ENCODE assay signal across 27 cellular contexts in the genomic region with DNA sequence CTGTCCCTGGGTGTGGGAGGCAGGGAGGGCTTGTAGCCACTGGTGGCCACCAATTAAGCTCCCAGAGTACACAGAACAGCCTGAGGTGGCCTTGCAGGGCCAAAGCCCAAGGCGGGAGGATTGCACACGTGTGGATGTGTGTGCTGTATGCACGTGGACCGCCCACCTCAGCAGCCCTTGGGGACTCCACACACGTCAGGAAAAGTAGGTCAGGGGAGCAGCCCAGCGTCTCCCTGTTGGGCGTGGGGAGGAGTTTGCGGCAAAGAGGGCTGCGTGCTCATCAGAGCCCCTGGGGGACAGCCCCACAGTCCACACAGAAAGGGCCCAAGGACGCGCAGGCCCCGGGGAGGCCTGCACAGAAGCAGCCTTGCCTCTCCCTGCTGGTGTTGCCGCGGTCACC. TPM values are rescaled to one million over a fixed set of nuclear protein-coding genes. Genes with fewer than 3 reads are reported as not detected.
DNase-seq lines count a peak whose midpoint lies in the region; ATAC-seq and TF ChIP-seq lines count a peak whose summit lies in the region.
"Had no signal": no experiment of that assay in that cellular context is flagged by ENCODE, and none has a peak within 500 bp of the region (broad histone marks: within the 10 kb centered on the region; RNA-seq: fewer than 3 reads in every experiment).

No MANE protein-coding gene starts in this region.

- no peak for ATAC-seq in activated CD4-positive, alpha-beta T cell treated with anti-CD3 and anti-CD28 coated beads for 36 hours
- no peak for ATAC-seq in CD4-positive, alpha-beta T cell (ENCODE audit: poor library complexity)
- ATAC-seq in HG03457 (IDR thresholded peaks at IDR 0.05; ENCODE audit: unreplicated experiment), result no peak
- ATAC-seq: esophagus mucosa, gastrocnemius medialis, PC-3 had no signal

- H3K27me3 Mint-ChIP-seq in activated CD4-positive, alpha-beta T cell treated with anti-CD3 and anti-CD28 coated beads for 36 hours, result no peaks in the 10 kb centered on the region
- no peaks in the 10 kb centered on the region for H3K27me3 Mint-ChIP-seq in CD4-positive, alpha-beta T cell
- no peaks in the 10 kb centered on the region for H3K27me3 Mint-ChIP-seq in activated naive CD8-positive, alpha-beta T cell
- H3K27me3 Mint-ChIP-seq in CD14-positive monocyte (ENCODE audit: low read depth in 3 of 3), result peaks cover 0 to 7% (median 0%) of the 10 kb centered on the region in 3 donors

- intact Hi-C loops in activated CD4-positive, alpha-beta T cell treated with anti-CD3 and anti-CD28 coated beads for 36 hours (cut with DNase I, micrococcal nuclease), result loop anchor here in 1 of 2 experiments (5.0 kb wide), 3 partner anchors 100 to 240 kb away; a partner anchor contains a TSS
- intact Hi-C loops in CD4-positive, alpha-beta T cell (cut with DNase I, micrococcal nuclease), result loop anchor here (2.0 to 10.0 kb wide), 5 partner anchors 19 to 670 kb away; a partner anchor contains a TSS
- intact Hi-C loops in CD14-positive monocyte (cut with micrococcal nuclease), result no loop called here

- H3K9me3 Mint-ChIP-seq in activated CD4-positive, alpha-beta T cell treated with anti-CD3 and anti-CD28 coated beads for 36 hours (ENCODE audit: low read depth), result no peaks in the 10 kb centered on the region
- no peaks in the 10 kb centered on the region for H3K9me3 Mint-ChIP-seq in CD4-positive, alpha-beta T cell
- no peaks in the 10 kb centered on the region for H3K9me3 Mint-ChIP-seq in activated naive CD8-positive, alpha-beta T cell (ENCODE audit: low read depth)
- H3K9me3 Mint-ChIP-seq in CD14-positive monocyte, result peaks cover 0 to 7% (median 0%) of the 10 kb centered on the region in 7 donors

- CTCF ChIA-PET in activated CD4-positive, alpha-beta T cell treated with anti-CD3 and anti-CD28 coated beads for 36 hours (lab: Charles Lee), result interaction anchor here (0.7 kb wide), 1 partner anchor 88 kb away, joined by 3 read pairs; no protein-coding TSS in a partner anchor
- CTCF ChIA-PET in CD4-positive, alpha-beta T cell (lab: Charles Lee), result no interaction called here

- no peaks in the 10 kb centered on the region for H3K9me3 ChIP-seq in CD4-positive, alpha-beta T cell (ENCODE audit: control insufficient read depth, low read length)
- no peaks in the 10 kb centered on the region for H3K9me3 ChIP-seq in neuronal stem cell (replicated peaks in 1 of 2; ENCODE audit: control insufficient read depth in 2 of 2, insufficient read depth in 1 of 2, low read depth in 1 of 2, low read length in 2 of 2)
- H3K9me3 ChIP-seq: ascending aorta, gastrocnemius medialis, sigmoid colon, upper lobe of left lung had no signal

- H2BK12ac ChIP-seq in neuronal stem cell (ENCODE audit: low read length), result no peak overlapping the region

- H3K27me3 ChIP-seq in CD4-positive, alpha-beta T cell (ENCODE audit: control insufficient read depth, insufficient read depth, low read length), result no peaks in the 10 kb centered on the region
- no peaks in the 10 kb centered on the region for H3K27me3 ChIP-seq in neuronal stem cell (ENCODE audit: control insufficient read depth in 3 of 3, insufficient read depth in 3 of 3, low read depth in 1 of 3, low read length in 3 of 3)
- H3K27me3 ChIP-seq: ascending aorta, gastrocnemius medialis, sigmoid colon, upper lobe of left lung had no signal

- H3K14ac ChIP-seq in neuronal stem cell (ENCODE audit: low read length), result peak overlapping the region; percentile 17

- no CpG with 5 or more reads among the region's 14 CpGs for WGBS in neuronal stem cell (ENCODE audit: extremely low coverage in 2 of 2, insufficient read length in 2 of 2, insufficient replicate concordance in 1 of 2), 2 donors

- POLR2A ChIA-PET in activated CD4-positive, alpha-beta T cell treated with anti-CD3 and anti-CD28 coated beads for 36 hours (lab: Charles Lee), result no interaction called here
- POLR2A ChIA-PET in CD4-positive, alpha-beta T cell (lab: Charles Lee), result interaction anchor here (0.6 to 7.6 kb wide), 3 partner anchors 19 to 37 kb away, joined by 3 to 54 read pairs (median 47); a partner anchor contains a TSS

- H3K27ac Mint-ChIP-seq in activated CD4-positive, alpha-beta T cell treated with anti-CD3 and anti-CD28 coated beads for 36 hours, result peak overlapping the region; percentile 59
- H3K27ac Mint-ChIP-seq in CD4-positive, alpha-beta T cell, result peak overlapping the region; percentile 96
- peak overlapping the region; percentile 81 for H3K27ac Mint-ChIP-seq in activated naive CD8-positive, alpha-beta T cell
- H3K27ac Mint-ChIP-seq in CD14-positive monocyte, result no peak overlapping the region
- H3K27ac Mint-ChIP-seq: T-helper 1 cell treated with Interleukin-12 subunit alpha and Interleukin-12 subunit beta and Interleukin-4 antibody, amounts not matched to agents 30 μg/mL and 1 μg/mL, for 36 hours had no signal

- H3K4me1 ChIP-seq in neuronal stem cell (ENCODE audit: control insufficient read depth in 2 of 2, insufficient read depth in 1 of 2, low read depth in 1 of 2, low read length in 2 of 2), result no peaks in the 10 kb centered on the region
- H3K4me1 ChIP-seq: ascending aorta, parathyroid adenoma had no signal

- H3K18ac ChIP-seq in neuronal stem cell (ENCODE audit: low read length), result no peak overlapping the region

- no peak overlapping the region for H3K9ac ChIP-seq in neuronal stem cell (ENCODE audit: low read depth, low read length, poor library complexity)
- H3K9ac ChIP-seq: KMS-11, parathyroid adenoma had no signal

- no peak overlapping the region for H2AK5ac ChIP-seq in neuronal stem cell (ENCODE audit: low read depth, low read length)

- peak; percentile 46 for DNase-seq in activated CD4-positive, alpha-beta T cell treated with anti-CD3 and anti-CD28 coated beads for 36 hours
- DNase-seq in activated CD4-positive, alpha-beta T cell treated with anti-CD3 and anti-CD28 coated beads for 48 hours, result no peak
- DNase-seq in CD4-positive, alpha-beta T cell, result no peak
- DNase-seq in neuronal stem cell (ENCODE audit: low spot score) (no peak), CD14-positive monocyte (ENCODE audit: low spot score) (no peak), superior temporal gyrus (ENCODE audit: extremely low spot score) (no peak)
- DNase-seq: activated gamma-delta T cell treated with Interleukin-2 at 50 U/mL for 16 hours; effector CD4-positive, alpha-beta T cell; gastrocnemius medialis; H7; kidney; NCI-H187 treated with DMSO at 0.1 percent for 48 hours; NCI-H2227 treated with DMSO at 0.1 percent for 48 hours; NCI-H82; PC-3; sigmoid colon; upper lobe of left lung had no signal

- H2AFZ ChIP-seq in neuronal stem cell (ENCODE audit: low read length), result no peak overlapping the region
- H2AFZ ChIP-seq: parathyroid adenoma had no signal

- H4K91ac ChIP-seq in neuronal stem cell (ENCODE audit: low read depth, low read length, poor library complexity), result no peak overlapping the region

- H3K36me3 Mint-ChIP-seq in activated CD4-positive, alpha-beta T cell treated with anti-CD3 and anti-CD28 coated beads for 36 hours (ENCODE audit: low read depth), result peaks cover 3% of the 10 kb centered on the region
- peaks cover 25% of the 10 kb centered on the region for H3K36me3 Mint-ChIP-seq in CD4-positive, alpha-beta T cell (ENCODE audit: low read depth)
- peaks cover 6% of the 10 kb centered on the region for H3K36me3 Mint-ChIP-seq in activated naive CD8-positive, alpha-beta T cell
- no peaks in the 10 kb centered on the region for H3K36me3 Mint-ChIP-seq in CD14-positive monocyte

- H4K8ac ChIP-seq in neuronal stem cell (ENCODE audit: low read depth, low read length), result peak overlapping the region; percentile 31

- peak overlapping the region; percentile 89 for H3K27ac ChIP-seq in CD4-positive, alpha-beta T cell (ENCODE audit: low read depth, low read length)
- no peak overlapping the region for H3K27ac ChIP-seq in neuronal stem cell (replicated peaks; ENCODE audit: low read length)
- H3K27ac ChIP-seq: 22Rv1, ascending aorta, gastrocnemius medialis, KMS-11, parathyroid adenoma, sigmoid colon, upper lobe of left lung, VCaP had no signal

- no peak overlapping the region for H2BK15ac ChIP-seq in neuronal stem cell (ENCODE audit: low read length)

- peaks cover 12 to 61% of the 10 kb centered on the region in 2 donors for H3K36me3 ChIP-seq in neuronal stem cell (replicated peaks in 1 of 2; ENCODE audit: control insufficient read depth in 2 of 2, insufficient read depth in 2 of 2, low read length in 2 of 2)
- H3K36me3 ChIP-seq: ascending aorta, gastrocnemius medialis, sigmoid colon, upper lobe of left lung had no signal

- H3K4me3 ChIP-seq in neuronal stem cell (ENCODE audit: low read length in 2 of 2), result no peak overlapping the region
- H3K4me3 ChIP-seq: ascending aorta, gastrocnemius medialis, lung, sigmoid colon, upper lobe of left lung had no signal

- H2BK5ac ChIP-seq in neuronal stem cell (ENCODE audit: low read length), result no peak overlapping the region

- H3K4me2 ChIP-seq in neuronal stem cell (ENCODE audit: insufficient read depth, low read length, poor library complexity, severe bottlenecking), result no peak overlapping the region
- H3K4me2 ChIP-seq: KMS-11 had no signal

- H3K79me1 ChIP-seq in neuronal stem cell (ENCODE audit: low read depth, low read length), result peaks cover 22% of the 10 kb centered on the region

- no peak for TF ChIP-seq CTCF in CD4-positive, alpha-beta T cell (IDR thresholded peaks at IDR 0.05)
- no peak for TF ChIP-seq CTCF in CD14-positive monocyte (IDR thresholded peaks at IDR 0.05)

- H2BK120ac ChIP-seq in neuronal stem cell (ENCODE audit: low read depth, low read length), result no peak overlapping the region

- no peak overlapping the region for H3K4me3 Mint-ChIP-seq in activated CD4-positive, alpha-beta T cell treated with anti-CD3 and anti-CD28 coated beads for 36 hours
- no peak overlapping the region for H3K4me3 Mint-ChIP-seq in CD4-positive, alpha-beta T cell
- peak overlapping the region; percentile 63 for H3K4me3 Mint-ChIP-seq in activated naive CD8-positive, alpha-beta T cell
- no peak overlapping the region for H3K4me3 Mint-ChIP-seq in CD14-positive monocyte

- H3K4ac ChIP-seq in neuronal stem cell (ENCODE audit: low read length), result no peak overlapping the region

- H3K4me1 Mint-ChIP-seq in activated CD4-positive, alpha-beta T cell treated with anti-CD3 and anti-CD28 coated beads for 36 hours, result peaks cover 51% of the 10 kb centered on the region
- peaks cover 61% of the 10 kb centered on the region for H3K4me1 Mint-ChIP-seq in CD4-positive, alpha-beta T cell (ENCODE audit: low read depth)
- peaks cover 66% of the 10 kb centered on the region for H3K4me1 Mint-ChIP-seq in activated naive CD8-positive, alpha-beta T cell (ENCODE audit: low read depth)
- H3K4me1 Mint-ChIP-seq in CD14-positive monocyte, result peaks cover 7% of the 10 kb centered on the region

- peak overlapping the region; percentile 65 for H3K23ac ChIP-seq in neuronal stem cell (ENCODE audit: low read depth, low read length, poor library complexity)

RNA-seq across cellular contexts. Expression of a gene that starts 19.6 kb away (rescaled TPM):
- 1 to 10 TPM; 6.5 to 6.6 TPM for total RNA-seq in activated CD4-positive, alpha-beta T cell treated with anti-CD3 and anti-CD28 coated beads for 36 hours
- 10 to 100 TPM; 13.0 to 13.5 TPM for total RNA-seq in CD4-positive, alpha-beta T cell
- polyA plus RNA-seq in neuronal stem cell (2013, experiment 1 of 2), result 49.6 TPM
- 50.1 TPM for polyA plus RNA-seq in neuronal stem cell (2013, experiment 2 of 2)
- under 1 TPM in 1 of 2 donors, not detected in 1; 0.04 TPM for polyA plus RNA-seq in CD14-positive monocyte
- total RNA-seq: ascending aorta had no signal

RNA-seq across cellular contexts. Expression of a gene that starts 51.4 kb away (rescaled TPM):
- 1 to 10 TPM; 1.7 to 1.8 TPM for total RNA-seq in activated CD4-positive, alpha-beta T cell treated with anti-CD3 and anti-CD28 coated beads for 36 hours
- 1 to 10 TPM; 2.3 to 2.4 TPM for total RNA-seq in CD4-positive, alpha-beta T cell
- polyA plus RNA-seq in neuronal stem cell (2013, experiment 1 of 2), result 1.5 TPM
- 1.1 TPM for polyA plus RNA-seq in neuronal stem cell (2013, experiment 2 of 2)
- polyA plus RNA-seq in CD14-positive monocyte, result under 1 TPM; 0.16 to 0.17 TPM

Comparison
In these comparisons a context has a peak if more than half of its experiments do, and no peak if none do; other contexts are left out.
1. H3K27ac Mint-ChIP-seq: peak in activated CD4-positive, alpha-beta T cell treated with anti-CD3 and anti-CD28 coated beads for 36 hours (single experiment), CD4-positive, alpha-beta T cell (single experiment) and activated naive CD8-positive, alpha-beta T cell (single experiment); none in CD14-positive monocyte (0 of 7).
2. intact Hi-C loops: an anchor here in CD4-positive, alpha-beta T cell (2.0 to 10.0 kb wide); none called in CD14-positive monocyte.